8 cellular contexts compared by ENCODE assay signal in the genomic region with DNA sequence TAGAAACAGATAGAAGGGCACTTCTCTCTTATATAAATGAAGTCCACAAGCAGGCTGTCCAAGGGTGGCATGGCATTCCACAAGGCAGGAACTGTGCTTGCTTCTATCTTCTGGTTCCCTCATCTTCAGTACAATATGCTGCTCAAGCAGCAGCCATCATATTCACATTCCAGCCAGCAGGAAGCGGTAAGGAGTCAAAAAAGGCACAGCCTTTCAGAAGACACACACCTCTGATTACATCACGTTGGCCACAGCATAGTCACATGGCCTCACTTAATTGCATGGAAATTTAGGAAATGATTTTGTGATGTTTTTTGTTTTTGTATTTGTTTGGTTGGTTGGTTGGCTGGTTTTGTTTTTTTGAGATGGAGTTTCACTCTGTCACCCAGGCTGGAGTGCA. TPM values are rescaled to one million over a fixed set of nuclear protein-coding genes. Genes with fewer than 3 reads are reported as not detected.
DNase-seq lines count a peak whose midpoint lies in the region; ATAC-seq, FAIRE-seq and TF ChIP-seq lines count a peak whose summit lies in the region.
"Had no signal": no experiment of that assay in that cellular context is flagged by ENCODE, and none has a peak within 500 bp of the region (broad histone marks: within the 10 kb centered on the region; RNA-seq: fewer than 3 reads in every experiment).

No MANE protein-coding gene starts in this region.

- H3K9ac ChIP-seq in GM12878 (ENCODE audit: control insufficient read depth, insufficient read depth, low read length) = no peak overlapping the region
- no peak overlapping the region for H3K9ac ChIP-seq in smooth muscle cell (ENCODE audit: low read depth)
- H3K9ac ChIP-seq: BLaER1 treated with 17β-estradiol and CSF1 and Interleukin-3, amounts not matched to agents 10 nM and 100 nM had no signal

- ATAC-seq in GM12878 (no peak), GM21360 (IDR thresholded peaks at IDR 0.05; ENCODE audit: unreplicated experiment) (no peak), GM18858 (IDR thresholded peaks at IDR 0.05; ENCODE audit: unreplicated experiment) (no peak)

- no peak for TF ChIP-seq POLR2A in GM12878 (IDR thresholded peaks at IDR 0.05; ENCODE audit: low read depth, low read length)

- H2AFZ ChIP-seq in GM12878 (ENCODE audit: control insufficient read depth, low read depth, low read length) (no peak overlapping the region), smooth muscle cell (ENCODE audit: low read depth) (no peak overlapping the region)

- DNase-seq in NCI-H2227 (lab: John Stamatoyannopoulos, UW; ENCODE audit: unreplicated experiment) = peak; percentile 19
- DNase-seq in NCI-H2227 treated with DMSO at 0.1 percent for 48 hours (lab: John Stamatoyannopoulos, UW) = no peak
- no peak for DNase-seq in GM12878 (ENCODE audit: low read depth, low spot score)
- no peak for DNase-seq in smooth muscle cell (lab: John Stamatoyannopoulos, UW; ENCODE audit: unreplicated experiment)

- H3K9me3 ChIP-seq in GM12878 (replicated peaks; ENCODE audit: control insufficient read depth, insufficient read depth, low read length) = no peaks in the 10 kb centered on the region
- H3K9me3 ChIP-seq in smooth muscle cell (replicated peaks; ENCODE audit: low read depth) = no peaks in the 10 kb centered on the region
- H3K9me3 ChIP-seq: BLaER1 treated with 17β-estradiol and CSF1 and Interleukin-3, amounts not matched to agents 10 nM and 100 nM had no signal

- H3F3A ChIP-seq in smooth muscle cell (ENCODE audit: low read depth) = no peaks in the 10 kb centered on the region

- no peaks in the 10 kb centered on the region for H3K79me2 ChIP-seq in GM12878 (ENCODE audit: control insufficient read depth, insufficient read depth, low read length)
- H3K79me2 ChIP-seq in smooth muscle cell (ENCODE audit: low read depth) = no peaks in the 10 kb centered on the region

- no peak overlapping the region for H3K4me3 ChIP-seq in GM12878
- H3K4me3 ChIP-seq in smooth muscle cell = no peak overlapping the region
- H3K4me3 ChIP-seq: BLaER1 treated with 17β-estradiol and CSF1 and Interleukin-3, amounts not matched to agents 10 nM and 100 nM had no signal

- H3K4me1 ChIP-seq in GM12878 (ENCODE audit: control insufficient read depth, insufficient read depth, low read length) (no peaks in the 10 kb centered on the region), smooth muscle cell (ENCODE audit: low read depth) (no peaks in the 10 kb centered on the region)

- H3K27ac ChIP-seq in GM12878 (ENCODE audit: control insufficient read depth, insufficient read depth) = no peak overlapping the region
- no peak overlapping the region for H3K27ac ChIP-seq in smooth muscle cell (ENCODE audit: low read depth)
- H3K27ac ChIP-seq: BLaER1 treated with 17β-estradiol and CSF1 and Interleukin-3, amounts not matched to agents 10 nM and 100 nM had no signal

- H3K36me3 ChIP-seq in GM12878 (ENCODE audit: control insufficient read depth in 2 of 2, insufficient read depth in 2 of 2, low read length in 1 of 2) (no peaks in the 10 kb centered on the region), smooth muscle cell (ENCODE audit: low read depth) (no peaks in the 10 kb centered on the region)
- H3K36me3 ChIP-seq: BLaER1 treated with 17β-estradiol and CSF1 and Interleukin-3, amounts not matched to agents 10 nM and 100 nM had no signal

- H4K20me1 ChIP-seq in GM12878 (ENCODE audit: control insufficient read depth, insufficient read depth) (no peaks in the 10 kb centered on the region), smooth muscle cell (ENCODE audit: low read depth) (no peaks in the 10 kb centered on the region)
- H4K20me1 ChIP-seq: BLaER1 treated with 17β-estradiol and CSF1 and Interleukin-3, amounts not matched to agents 10 nM and 100 nM had no signal

- RAD21 ChIA-PET in GM12878 (lab: Charles Lee; ENCODE audit: unreplicated experiment) = no interaction called here

- CTCF ChIA-PET in GM12878 (lab: Yijun Ruan, JAX) = no interaction called here

- POLR2A ChIA-PET in GM12878 (lab: Charles Lee) = no interaction called here

- H3K27me3 ChIP-seq in GM12878 (replicated peaks in 1 of 2; ENCODE audit: control insufficient read depth in 2 of 2, insufficient read depth in 2 of 2, low read length in 1 of 2) (no peaks in the 10 kb centered on the region), smooth muscle cell (ENCODE audit: low read depth) (no peaks in the 10 kb centered on the region)
- H3K27me3 ChIP-seq: BLaER1 treated with 17β-estradiol and CSF1 and Interleukin-3, amounts not matched to agents 10 nM and 100 nM had no signal

- H3K4me2 ChIP-seq in GM12878 (ENCODE audit: control insufficient read depth, insufficient read depth) (no peak overlapping the region), smooth muscle cell (no peak overlapping the region)
- H3K4me2 ChIP-seq: BLaER1 treated with 17β-estradiol and CSF1 and Interleukin-3, amounts not matched to agents 10 nM and 100 nM had no signal

- no peak for TF ChIP-seq RAD21 in GM12878 (IDR thresholded peaks at IDR 0.05; ENCODE audit: insufficient read depth, low read depth, low read length)

- no TSS peak for BruUV-seq in GM12878 (replicated peaks; lab: Mats Ljungman, UMichigan)

- WGBS in GM12878 (ENCODE audit: insufficient coverage, insufficient replicate concordance, low lambda C conversion rate, missing lambda C conversion rate) = 25% methylated on average over 2 of the region's 2 CpGs
- 29% methylated on average over 2 of the region's 2 CpGs for WGBS in smooth muscle cell (ENCODE audit: low lambda C conversion rate)

- TF ChIP-seq CTCF in GM12878 (IDR thresholded peaks at IDR 0.05 in 2 of 3, conservative IDR thresholded peaks at IDR 0.05 in 1 of 3; ENCODE audit: control insufficient read depth in 2 of 3, extremely low read depth in 1 of 3, insufficient read depth in 1 of 3, low read depth in 3 of 3, low read length in 3 of 3) (no peak), smooth muscle cell (IDR thresholded peaks at IDR 0.05; ENCODE audit: borderline replicate concordance, insufficient read depth, poor library complexity, severe bottlenecking) (peak; percentile 40)

- no peak for TF ChIP-seq EP300 in GM12878 (IDR thresholded peaks at IDR 0.05; ENCODE audit: borderline replicate concordance in 1 of 2, control insufficient read depth in 1 of 2, low read depth in 2 of 2, low read length in 2 of 2)

- SMC1A ChIA-PET in GM12878 (lab: Charles Lee; ENCODE audit: uncharacterized antibody, unreplicated experiment) = no interaction called here

- intact Hi-C loops in GM12878 (cut with micrococcal nuclease; ENCODE audit: unreplicated experiment) = no loop called here

- in situ Hi-C loops in GM12878 (cut with MboI) = no loop called here

- peak; percentile 47 for FAIRE-seq in GM12878 (lab: Jason Lieb, UNC)
- FAIRE-seq: endometrium had no signal

RNA-seq across cellular contexts. Expression of gene REM1, which starts 19.0 kb away (rescaled TPM):
- not detected in 2 replicates for total RNA-seq in GM12878 (2013; cell fraction: nucleolus; rRNA removed)
- not detected in 2 replicates for total RNA-seq in GM12878 (2014; rRNA removed)
- total RNA-seq in GM12878 (2014; rRNA removed; fragmentation: Illumina TruSeq; extraction: Trizol) = not detected in 2 replicates
- not detected in 2 replicates for total RNA-seq in GM12878 (2021)
- polyA plus RNA-seq in GM12878 (2011; ENCODE audit: low read depth) = not detected
- not detected in 2 replicates for polyA plus RNA-seq in GM12878 (2011; rRNA removed)
- polyA plus RNA-seq in GM12878 (2011; cell fraction: cytosol; rRNA removed) = not detected in 2 replicates
- not detected in 2 replicates for polyA plus RNA-seq in GM12878 (2011; cell fraction: nucleus; rRNA removed)
- polyA plus RNA-seq in GM12878 (2012) = not detected in 2 replicates
- polyA plus RNA-seq in GM12878 (2014; fragmentation: Illumina TruSeq; extraction: Trizol) = not detected in 2 replicates
- not detected for polyA plus RNA-seq in GM12878 (2014; fragmentation: Nextera tagmentation; extraction: Ambion mirVana)
- not detected in 2 replicates for polyA plus RNA-seq in GM12878 (2014; rRNA removed)
- not detected for polyA plus RNA-seq in GM12878 (2016; fragmentation: Nextera tagmentation; extraction: Ambion mirVana)
- not detected in 2 replicates for polyA minus RNA-seq in GM12878 (2011; rRNA and poly(A)+ RNA removed)
- not detected in 2 replicates for polyA minus RNA-seq in GM12878 (2011; cell fraction: cytosol; rRNA and poly(A)+ RNA removed)
- polyA minus RNA-seq in GM12878 (2011; cell fraction: nucleus; rRNA and poly(A)+ RNA removed) = not detected in 2 replicates
- 0.85 TPM in 1 of 2 replicates, not detected in the other for total RNA-seq in smooth muscle cell
- 1.1 and 1.4 TPM in 2 replicates for polyA plus RNA-seq in smooth muscle cell

RNA-seq across cellular contexts. Expression of gene DEFB124, which starts 19.2 kb away (rescaled TPM):
- not detected in 2 replicates for total RNA-seq in GM12878 (2013; cell fraction: nucleolus; rRNA removed)
- total RNA-seq in GM12878 (2014; rRNA removed) (not detected in 2 replicates), GM12878 (2014; rRNA removed; fragmentation: Illumina TruSeq; extraction: Trizol) (not detected in 2 replicates), GM12878 (2021) (not detected in 2 replicates), smooth muscle cell (not detected in 2 replicates)
- polyA plus RNA-seq in GM12878 (2011; ENCODE audit: low read depth) = not detected
- polyA plus RNA-seq in GM12878 (2011; rRNA removed) (not detected in 2 replicates), GM12878 (2014; fragmentation: Illumina TruSeq; extraction: Trizol) (not detected in 2 replicates), GM12878 (2014; fragmentation: Nextera tagmentation; extraction: Ambion mirVana) (not detected), GM12878 (2014; rRNA removed) (not detected in 2 replicates), GM12878 (2016; fragmentation: Nextera tagmentation; extraction: Ambion mirVana) (not detected), smooth muscle cell (not detected in 2 replicates)
- polyA plus RNA-seq in GM12878 (2011; cell fraction: cytosol; rRNA removed) = not detected in 2 replicates
- not detected in 2 replicates for polyA plus RNA-seq in GM12878 (2011; cell fraction: nucleus; rRNA removed)
- polyA plus RNA-seq in GM12878 (2012) = not detected in 2 replicates
- polyA minus RNA-seq in GM12878 (2011; rRNA and poly(A)+ RNA removed) = not detected in 2 replicates
- polyA minus RNA-seq in GM12878 (2011; cell fraction: cytosol; rRNA and poly(A)+ RNA removed) = not detected in 2 replicates
- polyA minus RNA-seq in GM12878 (2011; cell fraction: nucleus; rRNA and poly(A)+ RNA removed) = not detected in 2 replicates

RNA-seq across cellular contexts. Expression of gene HM13, which starts 20.1 kb away (rescaled TPM):
- 153 and 154 TPM in 2 replicates for total RNA-seq in GM12878 (2013; cell fraction: nucleolus; rRNA removed)
- total RNA-seq in GM12878 (2014; rRNA removed) = 39.6 and 57.8 TPM in 2 replicates
- 59.2 and 62.5 TPM in 2 replicates for total RNA-seq in GM12878 (2014; rRNA removed; fragmentation: Illumina TruSeq; extraction: Trizol)
- total RNA-seq in GM12878 (2021) = 106 and 123 TPM in 2 replicates
- polyA plus RNA-seq in GM12878 (2011; ENCODE audit: low read depth) = 80.2 TPM
- 48.7 and 89.4 TPM in 2 replicates for polyA plus RNA-seq in GM12878 (2011; rRNA removed)
- 77.5 and 90.4 TPM in 2 replicates for polyA plus RNA-seq in GM12878 (2011; cell fraction: cytosol; rRNA removed)
- 105 and 115 TPM in 2 replicates for polyA plus RNA-seq in GM12878 (2011; cell fraction: nucleus; rRNA removed)
- 77.8 and 94.7 TPM in 2 replicates for polyA plus RNA-seq in GM12878 (2012)
- polyA plus RNA-seq in GM12878 (2014; fragmentation: Illumina TruSeq; extraction: Trizol) = 66.1 and 74.0 TPM in 2 replicates
- 10 to 100 TPM in 1 of 2 experiments, 1 to 10 TPM in 1; 4.8 to 17.5 TPM for polyA plus RNA-seq in GM12878 (2014; fragmentation: Nextera tagmentation; extraction: Ambion mirVana)
- polyA plus RNA-seq in GM12878 (2014; rRNA removed) = 95.2 and 98.5 TPM in 2 replicates
- 100 to 1,000 TPM; 177 to 185 TPM for polyA plus RNA-seq in GM12878 (2016; fragmentation: Nextera tagmentation; extraction: Ambion mirVana)
- 91.0 and 95.2 TPM in 2 replicates for polyA minus RNA-seq in GM12878 (2011; rRNA and poly(A)+ RNA removed)
- 30.7 and 40.6 TPM in 2 replicates for polyA minus RNA-seq in GM12878 (2011; cell fraction: cytosol; rRNA and poly(A)+ RNA removed)
- 57.9 and 112 TPM in 2 replicates for polyA minus RNA-seq in GM12878 (2011; cell fraction: nucleus; rRNA and poly(A)+ RNA removed)
- 165 and 210 TPM in 2 replicates for total RNA-seq in smooth muscle cell
- polyA plus RNA-seq in smooth muscle cell = 336 and 397 TPM in 2 replicates

RNA-seq across cellular contexts. Expression of gene DEFB123, which starts 53.7 kb away (rescaled TPM):
- total RNA-seq in GM12878 (2013; cell fraction: nucleolus; rRNA removed) = not detected in 2 replicates
- not detected in 2 replicates for total RNA-seq in GM12878 (2014; rRNA removed)
- not detected in 2 replicates for total RNA-seq in GM12878 (2014; rRNA removed; fragmentation: Illumina TruSeq; extraction: Trizol)
- not detected in 2 replicates for total RNA-seq in GM12878 (2021)
- not detected for polyA plus RNA-seq in GM12878 (2011; ENCODE audit: low read depth)
- polyA plus RNA-seq in GM12878 (2011; rRNA removed) = not detected in 2 replicates
- not detected in 2 replicates for polyA plus RNA-seq in GM12878 (2011; cell fraction: cytosol; rRNA removed)
- not detected in 2 replicates for polyA plus RNA-seq in GM12878 (2011; cell fraction: nucleus; rRNA removed)
- polyA plus RNA-seq in GM12878 (2012) = not detected in 2 replicates
- not detected in 2 replicates for polyA plus RNA-seq in GM12878 (2014; fragmentation: Illumina TruSeq; extraction: Trizol)
- polyA plus RNA-seq in GM12878 (2014; fragmentation: Nextera tagmentation; extraction: Ambion mirVana) = not detected
- not detected in 2 replicates for polyA plus RNA-seq in GM12878 (2014; rRNA removed)
- polyA plus RNA-seq in GM12878 (2016; fragmentation: Nextera tagmentation; extraction: Ambion mirVana) = not detected
- not detected in 2 replicates for polyA minus RNA-seq in GM12878 (2011; rRNA and poly(A)+ RNA removed)
- not detected in 2 replicates for polyA minus RNA-seq in GM12878 (2011; cell fraction: cytosol; rRNA and poly(A)+ RNA removed)
- polyA minus RNA-seq in GM12878 (2011; cell fraction: nucleus; rRNA and poly(A)+ RNA removed) = not detected in 2 replicates
- total RNA-seq in smooth muscle cell = not detected in 2 replicates
- not detected in 2 replicates for polyA plus RNA-seq in smooth muscle cell
